ENCODE assay signal across 9 cellular contexts in genomic region chr5:66306105-66306843, GRCh38.
A peak's percentile ranks its signal among the peaks of the same experiment; 100 is the strongest.
DNase-seq lines count a peak whose midpoint lies in the region; ATAC-seq, FAIRE-seq and TF ChIP-seq lines count a peak whose summit lies in the region.
"Had no signal": no experiment of that assay in that cellular context is flagged by ENCODE, and none has a peak within 500 bp of the region (broad histone marks: within the 10 kb centered on the region; RNA-seq: fewer than 3 reads in every experiment).

No MANE protein-coding gene starts in this region.

- ATAC-seq in T-cell (replicated peaks in 1 of 4) (peak; percentile 53 to 67 (median 58)), upper lobe of left lung (ENCODE audit: low FRiP score in 2 of 2) (peak; percentile 88 to 92)

- peak overlapping the region; percentile 84 for H2AFZ ChIP-seq in H1 (ENCODE audit: low read length)

- no peak for TF ChIP-seq EP300 in H1 (IDR thresholded peaks at IDR 0.05; ENCODE audit: borderline replicate concordance in 1 of 2, low read depth in 2 of 2, low read length in 2 of 2)
- no peak for TF ChIP-seq EP300 in upper lobe of left lung (IDR thresholded peaks at IDR 0.05)

- H2BK15ac ChIP-seq in H1 (ENCODE audit: low read length) = 0 out of 2 replicates have a peak overlapping the region, but pooled peaks have one; percentile 53

- no peak overlapping the region for H4K91ac ChIP-seq in H1 (replicated peaks; ENCODE audit: insufficient read length, low read length)

- WGBS in H1 (ENCODE audit: extremely low coverage in 1 of 2, insufficient coverage in 1 of 2, insufficient read length in 1 of 2, insufficient replicate concordance in 2 of 2, low coverage in 1 of 2, low lambda C conversion rate in 2 of 2, missing lambda C conversion rate in 1 of 2), 2 experiments = 44% methylated on average over 9 of the region's 9 CpGs; no CpG with 5 or more reads in 1 of the 2 experiments
- 15 to 24% methylated on average over 9 of the region's 9 CpGs for WGBS in upper lobe of left lung, 2 donors

- TF ChIP-seq POLR2A in H1 (IDR thresholded peaks at IDR 0.05; ENCODE audit: control extremely low read depth in 1 of 2, low read depth in 2 of 2, low read length in 2 of 2) (no peak), upper lobe of left lung (IDR thresholded peaks at IDR 0.05) (no peak)

- H3K4me1 ChIP-seq in H1 (replicated peaks in 1 of 4; ENCODE audit: control insufficient read depth in 3 of 4, insufficient read depth in 4 of 4, low read length in 3 of 4) = no peaks in the 10 kb centered on the region
- peaks cover 0 to 15% (median 3%) of the 10 kb centered on the region in 4 donors for H3K4me1 ChIP-seq in upper lobe of left lung

- H3K27ac Mint-ChIP-seq in HFFc6 (no peak overlapping the region), T-cell (no peak overlapping the region)

- DNase-seq in NCI-H1417 (lab: John Stamatoyannopoulos, UW) (peak; percentile 38 to 75 (median 75)), NCI-H1417 treated with DMSO at 0.1 percent for 48 hours (lab: John Stamatoyannopoulos, UW) (no peak), HFFc6 (peak; percentile 62), NCI-H146 (lab: John Stamatoyannopoulos, UW) (peak; percentile 76), T-cell (peak in 14 of 34 experiments; percentile 3 to 24 (median 7)), H1 (ENCODE audit: low read depth in 1 of 2, low spot score in 2 of 2) (peak; percentile 34 to 57), lung microvascular endothelial cell (ENCODE audit: low read depth in 2 of 2) (peak; percentile 69 to 75), upper lobe of left lung (peak in 1 of 2 donors; percentile 51)

- peak; percentile 76 to 87 for TF ChIP-seq RAD21 in H1 (IDR thresholded peaks at IDR 0.05 in 1 of 2, conservative IDR thresholded peaks at IDR 0.05 in 1 of 2; ENCODE audit: low read depth in 2 of 2, low read length in 2 of 2)

- H3K18ac ChIP-seq in H1 (ENCODE audit: extremely low read depth, low read length) = no peak overlapping the region

- no peak overlapping the region for H3K4me2 ChIP-seq in H1 (ENCODE audit: insufficient read depth in 1 of 2, low read depth in 2 of 2, low read length in 2 of 2)

- POLR2A ChIA-PET in T-cell (lab: Charles Lee) (interaction anchor here in 1 of 2 donors (0.7 kb wide), 1 partner anchor 1902 kb away, joined by 5 read pairs; no protein-coding TSS in a partner anchor), H1 (lab: Charles Lee; ENCODE audit: partially characterized antibody) (no interaction called here)

- no peaks in the 10 kb centered on the region for H3K9me3 Mint-ChIP-seq in HFFc6
- H3K9me3 Mint-ChIP-seq in T-cell = no peaks in the 10 kb centered on the region

- no peaks in the 10 kb centered on the region for H3K79me1 ChIP-seq in H1 (ENCODE audit: low read depth, low read length)

- H2BK12ac ChIP-seq in H1 (ENCODE audit: low read depth, low read length) = no peak overlapping the region

- no peak overlapping the region for H2AK5ac ChIP-seq in H1 (ENCODE audit: low read depth, low read length)

- no peak overlapping the region for H3K4ac ChIP-seq in H1 (replicated peaks; ENCODE audit: insufficient read length, low read depth, low read length)

- no peaks in the 10 kb centered on the region for H4K20me1 ChIP-seq in H1 (replicated peaks in 1 of 2; ENCODE audit: control insufficient read depth in 1 of 2, insufficient read depth in 2 of 2, low read length in 2 of 2)

- no peak overlapping the region for H2BK120ac ChIP-seq in H1 (replicated peaks; ENCODE audit: low read depth, low read length)

- H3K27ac ChIP-seq in H1 (ENCODE audit: low read depth, low read length) (no peak overlapping the region), upper lobe of left lung (no peak overlapping the region)

- no peaks in the 10 kb centered on the region for H3K79me2 ChIP-seq in H1 (ENCODE audit: control insufficient read depth in 1 of 2, insufficient read depth in 2 of 2, low read length in 2 of 2)

- CTCF ChIA-PET in T-cell (lab: Charles Lee) (interaction anchor here (0.5 to 1.5 kb wide), 31 partner anchors 8 to 1981 kb away, joined by 3 to 11 read pairs (median 4); no protein-coding TSS in a partner anchor), H1 (lab: Charles Lee; ENCODE audit: partially characterized antibody) (interaction anchor here (0.6 to 5.3 kb wide), 113 partner anchors 9 to 901 kb away, joined by 3 to 140 read pairs (median 4); no protein-coding TSS in a partner anchor)

- H3K27me3 Mint-ChIP-seq in HFFc6 (ENCODE audit: insufficient read depth) (peaks cover 9% of the 10 kb centered on the region), T-cell (peaks cover 17 to 20% of the 10 kb centered on the region in 2 donors)

- H3K36me3 Mint-ChIP-seq in HFFc6 (ENCODE audit: low read depth) (no peaks in the 10 kb centered on the region), T-cell (no peaks in the 10 kb centered on the region)

- no peaks in the 10 kb centered on the region for H3K9me3 ChIP-seq in H1 (ENCODE audit: insufficient read depth in 2 of 2, low read depth in 1 of 2, low read length in 1 of 2)
- H3K9me3 ChIP-seq in upper lobe of left lung = no peaks in the 10 kb centered on the region

- no peak overlapping the region for H3K23ac ChIP-seq in H1 (ENCODE audit: insufficient read length)

- H3K27me3 ChIP-seq in H1 (replicated peaks in 1 of 4; ENCODE audit: control insufficient read depth in 3 of 4, extremely low read depth in 1 of 4, insufficient read depth in 3 of 4, low read length in 3 of 4) (no peaks in the 10 kb centered on the region), upper lobe of left lung (no peaks in the 10 kb centered on the region)

- no peak overlapping the region for H3K56ac ChIP-seq in H1 (replicated peaks; ENCODE audit: insufficient read length, low read depth, low read length)

- H4K8ac ChIP-seq in H1 (ENCODE audit: extremely low read depth, insufficient read depth, low read length) = no peak overlapping the region

- FAIRE-seq in H1 (lab: Jason Lieb, UNC) = peak; percentile 81
- FAIRE-seq: A204.1 had no signal

- no peaks in the 10 kb centered on the region for H3K4me1 Mint-ChIP-seq in HFFc6 (ENCODE audit: low read depth)
- peaks cover 5 to 6% (median 5%) of the 10 kb centered on the region in 3 donors for H3K4me1 Mint-ChIP-seq in T-cell

- no peak overlapping the region for H3K4me3 Mint-ChIP-seq in HFFc6
- H3K4me3 Mint-ChIP-seq in T-cell = no peak overlapping the region

- TF ChIP-seq CTCF in HFFc6 (IDR thresholded peaks at IDR 0.05) = peak; percentile 84
- TF ChIP-seq CTCF in H1 (IDR thresholded peaks at IDR 0.05; ENCODE audit: control extremely low read depth in 1 of 3, insufficient read depth in 1 of 3, low read depth in 1 of 3, low read length in 3 of 3) = peak; percentile 56 to 86 (median 85)
- TF ChIP-seq CTCF in upper lobe of left lung (IDR thresholded peaks at IDR 0.05) = peak; percentile 51 to 75 (median 71)

- no peak overlapping the region for H3K9ac ChIP-seq in H1 (replicated peaks in 1 of 4; ENCODE audit: extremely low read depth in 1 of 4, low read depth in 3 of 4, low read length in 3 of 4)

- no peak overlapping the region for H2BK20ac ChIP-seq in H1 (ENCODE audit: low read length)

- no peak overlapping the region for H3K14ac ChIP-seq in H1 (ENCODE audit: insufficient read length)

- no peak overlapping the region for H4K5ac ChIP-seq in H1 (ENCODE audit: insufficient read length, low read depth, low read length)

- H3K23me2 ChIP-seq in H1 (ENCODE audit: low read depth, low read length) = no peaks in the 10 kb centered on the region

- H3K36me3 ChIP-seq in H1 (ENCODE audit: control insufficient read depth in 2 of 4, insufficient read depth in 4 of 4, low read length in 3 of 4) (no peaks in the 10 kb centered on the region), upper lobe of left lung (no peaks in the 10 kb centered on the region)

- no peak overlapping the region for H2BK5ac ChIP-seq in H1 (ENCODE audit: low read depth, low read length)

- H3K4me3 ChIP-seq in H1 (ENCODE audit: extremely low read depth in 1 of 4, insufficient read depth in 2 of 4, low read depth in 3 of 4, low read length in 4 of 4) = no peak overlapping the region
- no peak overlapping the region for H3K4me3 ChIP-seq in upper lobe of left lung

TF ChIP-seq in H1, 55 proteins besides CTCF, POLR2A, EP300 and RAD21:
- TF ChIP-seq SAP30 (IDR thresholded peaks at IDR 0.05; ENCODE audit: insufficient read depth, insufficient replicate concordance, low read length) (no peak), JUN (IDR thresholded peaks at IDR 0.05; ENCODE audit: low read depth, low read length) (no peak), GTF2F1 (IDR thresholded peaks at IDR 0.05; ENCODE audit: borderline replicate concordance, low read depth, low read length) (no peak), HDAC2 (IDR thresholded peaks at IDR 0.05; ENCODE audit: borderline replicate concordance in 1 of 2, low read depth in 2 of 2, low read length in 2 of 2) (no peak), KDM4A (IDR thresholded peaks at IDR 0.05; ENCODE audit: low read depth, low read length, severe bottlenecking) (no peak), YY1 (IDR thresholded peaks at IDR 0.05; ENCODE audit: low read depth, low read length) (no peak), SUZ12 (IDR thresholded peaks at IDR 0.05; ENCODE audit: low read length) (no peak), BCL11A (IDR thresholded peaks at IDR 0.05; ENCODE audit: low read depth in 2 of 2, low read length in 2 of 2) (no peak), CEBPB (IDR thresholded peaks at IDR 0.05; ENCODE audit: low read depth, low read length) (no peak), E2F6 (IDR thresholded peaks at IDR 0.05) (no peak), FOSL1 (IDR thresholded peaks at IDR 0.05; ENCODE audit: insufficient read depth, low read depth, low read length) (no peak), PHF8 (conservative IDR thresholded peaks at IDR 0.05; ENCODE audit: low read depth, low read length) (no peak), TEAD4 (IDR thresholded peaks at IDR 0.05; ENCODE audit: low read depth, low read length) (no peak), POLR2AphosphoS5 (IDR thresholded peaks at IDR 0.05; ENCODE audit: low read depth, low read length) (no peak), SP4 (IDR thresholded peaks at IDR 0.05; ENCODE audit: low read length) (no peak), MAX (IDR thresholded peaks at IDR 0.05) (no peak)
